In genomic region chrX:140503230-140503585, GRCh38 we compare ENCODE assay signal across 1 cellular context.
TF ChIP-seq lines count a peak whose summit lies in the region.

No MANE protein-coding gene starts in this region.

TF ChIP-seq in HepG2, 621 proteins besides CTCF, POLR2A, EP300 and RAD21 (continued from another document):
- TF ChIP-seq ZNF318 (CRISPR knock-in tag; IDR thresholded peaks at IDR 0.05) (no peak), ZNF30 (CRISPR knock-in tag; IDR thresholded peaks at IDR 0.05) (no peak), ZNF335 (CRISPR knock-in tag; IDR thresholded peaks at IDR 0.05) (no peak)
